Comparison of ENCODE assay signal across 8 cellular contexts in genomic region chr2:241686649-241687425, GRCh38. TPM values are rescaled to one million over a fixed set of nuclear protein-coding genes. Genes with fewer than 3 reads are reported as not detected.
DNase-seq lines count a peak whose midpoint lies in the region; ATAC-seq and TF ChIP-seq lines count a peak whose summit lies in the region.

DTYMK (minus strand) TSS chr2:241686815; CDS start chr2:241686783, 32 bp downstream.

- H3K27me3 ChIP-seq in gastroesophageal sphincter = no peaks in the 10 kb centered on the region

- TF ChIP-seq CTCF in HFFc6 (IDR thresholded peaks at IDR 0.05) (no peak), gastroesophageal sphincter (IDR thresholded peaks at IDR 0.05) (no peak)

- H3K36me3 ChIP-seq in SK-N-MC (ENCODE audit: insufficient read depth, low read length) (peaks cover 44% of the 10 kb centered on the region), gastroesophageal sphincter (peaks cover 0 to 24% of the 10 kb centered on the region in 2 donors)

- peak; percentile 95 for DNase-seq in GM04504 (ENCODE audit: low read depth)
- DNase-seq in HFFc6 = peak; percentile 95
- peak; percentile 90 for DNase-seq in NCI-H1048 (lab: John Stamatoyannopoulos, UW)
- DNase-seq in SK-N-MC (ENCODE audit: low read depth, low spot score) = peak; percentile 48
- peak; percentile 96 for DNase-seq in activated naive CD4-positive, alpha-beta T cell treated with anti-CD3 and anti-CD28 coated beads, Interleukin-2, amount 10 ng/mL, durations not matched to agents 7 days and 5 days
- peak; percentile 14 to 98 (median 93) for DNase-seq in nucleus accumbens (lab: John Stamatoyannopoulos, UW)
- peak; percentile 98 for DNase-seq in superior temporal gyrus (ENCODE audit: extremely low spot score)

- peak; percentile 99 for ATAC-seq in gastroesophageal sphincter

- no peaks in the 10 kb centered on the region for H3K9me3 Mint-ChIP-seq in HFFc6
- no peaks in the 10 kb centered on the region for H3K9me3 Mint-ChIP-seq in activated naive CD4-positive, alpha-beta T cell treated with anti-CD3 and anti-CD28 coated beads, Interleukin-2, amount 10 ng/mL, durations not matched to agents 7 days and 5 days

- H3K4me1 Mint-ChIP-seq in HFFc6 (ENCODE audit: low read depth) = peaks cover 22% of the 10 kb centered on the region
- peaks cover 42% of the 10 kb centered on the region for H3K4me1 Mint-ChIP-seq in activated naive CD4-positive, alpha-beta T cell treated with anti-CD3 and anti-CD28 coated beads, Interleukin-2, amount 10 ng/mL, durations not matched to agents 7 days and 5 days

- H3K27ac ChIP-seq in SK-N-MC = peak within 1 kb of the TSS; percentile 83
- H3K27ac ChIP-seq in gastroesophageal sphincter = peak within 1 kb of the TSS; percentile 66 to 97 (median 90)

- TF ChIP-seq POLR2A in gastroesophageal sphincter (IDR thresholded peaks at IDR 0.05) = peak; percentile 93

- CTCF ChIA-PET in activated naive CD4-positive, alpha-beta T cell treated with anti-CD3 and anti-CD28 coated beads, Interleukin-2, amount 10 ng/mL, durations not matched to agents 7 days and 5 days (lab: Charles Lee) = interaction anchor here (1.0 to 1.3 kb wide), 2 partner anchors 47 to 193 kb away, joined by 3 read pairs; partner anchors contain the start of gene D2HGDH

- H3K36me3 Mint-ChIP-seq in HFFc6 (ENCODE audit: low read depth) = peaks cover 33% of the 10 kb centered on the region
- peaks cover 22% of the 10 kb centered on the region for H3K36me3 Mint-ChIP-seq in activated naive CD4-positive, alpha-beta T cell treated with anti-CD3 and anti-CD28 coated beads, Interleukin-2, amount 10 ng/mL, durations not matched to agents 7 days and 5 days

- peaks cover 0 to 45% (median 15%) of the 10 kb centered on the region in 3 donors for H3K4me1 ChIP-seq in gastroesophageal sphincter

- peak within 1 kb of the TSS; percentile 97 for H3K9ac ChIP-seq in SK-N-MC (ENCODE audit: insufficient read length)

- peak within 1 kb of the TSS; percentile 95 for H3K27ac Mint-ChIP-seq in HFFc6
- peak within 1 kb of the TSS; percentile 98 for H3K27ac Mint-ChIP-seq in activated naive CD4-positive, alpha-beta T cell treated with anti-CD3 and anti-CD28 coated beads, Interleukin-2, amount 10 ng/mL, durations not matched to agents 7 days and 5 days

- H3K4me3 Mint-ChIP-seq in HFFc6 = peak within 1 kb of the TSS; percentile 92
- H3K4me3 Mint-ChIP-seq in activated naive CD4-positive, alpha-beta T cell treated with anti-CD3 and anti-CD28 coated beads, Interleukin-2, amount 10 ng/mL, durations not matched to agents 7 days and 5 days = peak within 1 kb of the TSS; percentile 81

- H3K27me3 Mint-ChIP-seq in HFFc6 (ENCODE audit: insufficient read depth) = no peaks in the 10 kb centered on the region; the same call in 1 of the 2 replicates
- no peaks in the 10 kb centered on the region for H3K27me3 Mint-ChIP-seq in activated naive CD4-positive, alpha-beta T cell treated with anti-CD3 and anti-CD28 coated beads, Interleukin-2, amount 10 ng/mL, durations not matched to agents 7 days and 5 days

- no peak for TF ChIP-seq EP300 in gastroesophageal sphincter (IDR thresholded peaks at IDR 0.05)

- H3K4me3 ChIP-seq in SK-N-MC (peak within 1 kb of the TSS; percentile 98), gastroesophageal sphincter (peak within 1 kb of the TSS; percentile 79 to 93)

- WGBS in gastroesophageal sphincter (ENCODE audit: low coverage in 1 of 2), 2 donors = 0% methylated on average over 17 of the region's 102 CpGs; no CpG with 5 or more reads in 1 of the 2 donors

- H3K9me3 ChIP-seq in SK-N-MC (ENCODE audit: low read depth, low read length) (no peaks in the 10 kb centered on the region; the same call in 1 of the 2 replicates), gastroesophageal sphincter (no peaks in the 10 kb centered on the region)

RNA-seq across cellular contexts. Expression of gene DTYMK, which starts in this region (rescaled TPM):
- total RNA-seq in HFFc6 (2021; fragmentation: NEBNext Ultra II Directional; extraction: Animal tissue kit (Norgen Biotek cat#: 25700)) = 10 to 100 TPM; 56.8 to 84.2 (median 76.1) TPM
- total RNA-seq in gastroesophageal sphincter = 10 to 100 TPM in 2 of 4 donors, 1 to 10 TPM in 2; 7.7 to 18.7 (median 11.0) TPM

Comparison
In these comparisons a context has a peak if more than half of its experiments do, and no peak if none do; other contexts are left out.
1. Peak in every context shown above with its lines: DNase-seq, ATAC-seq, H3K4me3 ChIP-seq and H3K27ac ChIP-seq.
2. DNase-seq: peak in every context shown above with its lines; median percentile 98 in superior temporal gyrus; 96 in activated naive CD4-positive, alpha-beta T cell treated with anti-CD3 and anti-CD28 coated beads, Interleukin-2, amount 10 ng/mL, durations not matched to agents 7 days and 5 days; 95 in GM04504; 95 in HFFc6; 93 in nucleus accumbens; 90 in NCI-H1048; 48 in SK-N-MC.